ENCODE assay signal across 1 cellular context in the genomic region with DNA sequence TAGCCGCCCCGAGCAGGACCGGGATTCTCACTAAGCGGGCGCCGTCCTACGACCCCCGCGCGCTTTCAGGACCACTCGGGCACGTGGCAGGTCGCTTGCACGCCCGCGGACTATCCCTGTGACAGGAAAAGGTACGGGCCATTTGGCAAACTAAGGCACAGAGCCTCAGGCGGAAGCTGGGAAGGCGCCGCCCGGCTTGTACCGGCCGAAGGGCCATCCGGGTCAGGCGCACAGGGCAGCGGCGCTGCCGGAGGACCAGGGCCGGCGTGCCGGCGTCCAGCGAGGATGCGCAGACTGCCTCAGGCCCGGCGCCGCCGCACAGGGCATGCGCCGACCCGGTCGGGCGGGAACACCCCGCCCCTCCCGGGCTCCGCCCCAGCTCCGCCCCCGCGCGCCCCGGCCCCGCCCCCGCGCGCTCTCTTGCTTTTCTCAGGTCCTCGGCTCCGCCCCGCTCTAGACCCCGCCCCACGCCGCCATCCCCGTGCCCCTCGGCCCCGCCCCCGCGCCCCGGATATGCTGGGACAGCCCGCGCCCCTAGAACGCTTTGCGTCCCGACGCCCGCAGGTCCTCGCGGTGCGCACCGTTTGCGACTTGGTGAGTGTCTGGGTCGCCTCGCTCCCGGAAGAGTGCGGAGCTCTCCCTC.
TF ChIP-seq lines count a peak whose summit lies in the region.

A gene (plus strand): TSS at position 539 of the 643 bp plus-strand sequence.

TF ChIP-seq in WTC11, 78 proteins besides CTCF, POLR2A, EP300 and RAD21 (continued from another document and continues in another):
- TF ChIP-seq, protein P1, sequence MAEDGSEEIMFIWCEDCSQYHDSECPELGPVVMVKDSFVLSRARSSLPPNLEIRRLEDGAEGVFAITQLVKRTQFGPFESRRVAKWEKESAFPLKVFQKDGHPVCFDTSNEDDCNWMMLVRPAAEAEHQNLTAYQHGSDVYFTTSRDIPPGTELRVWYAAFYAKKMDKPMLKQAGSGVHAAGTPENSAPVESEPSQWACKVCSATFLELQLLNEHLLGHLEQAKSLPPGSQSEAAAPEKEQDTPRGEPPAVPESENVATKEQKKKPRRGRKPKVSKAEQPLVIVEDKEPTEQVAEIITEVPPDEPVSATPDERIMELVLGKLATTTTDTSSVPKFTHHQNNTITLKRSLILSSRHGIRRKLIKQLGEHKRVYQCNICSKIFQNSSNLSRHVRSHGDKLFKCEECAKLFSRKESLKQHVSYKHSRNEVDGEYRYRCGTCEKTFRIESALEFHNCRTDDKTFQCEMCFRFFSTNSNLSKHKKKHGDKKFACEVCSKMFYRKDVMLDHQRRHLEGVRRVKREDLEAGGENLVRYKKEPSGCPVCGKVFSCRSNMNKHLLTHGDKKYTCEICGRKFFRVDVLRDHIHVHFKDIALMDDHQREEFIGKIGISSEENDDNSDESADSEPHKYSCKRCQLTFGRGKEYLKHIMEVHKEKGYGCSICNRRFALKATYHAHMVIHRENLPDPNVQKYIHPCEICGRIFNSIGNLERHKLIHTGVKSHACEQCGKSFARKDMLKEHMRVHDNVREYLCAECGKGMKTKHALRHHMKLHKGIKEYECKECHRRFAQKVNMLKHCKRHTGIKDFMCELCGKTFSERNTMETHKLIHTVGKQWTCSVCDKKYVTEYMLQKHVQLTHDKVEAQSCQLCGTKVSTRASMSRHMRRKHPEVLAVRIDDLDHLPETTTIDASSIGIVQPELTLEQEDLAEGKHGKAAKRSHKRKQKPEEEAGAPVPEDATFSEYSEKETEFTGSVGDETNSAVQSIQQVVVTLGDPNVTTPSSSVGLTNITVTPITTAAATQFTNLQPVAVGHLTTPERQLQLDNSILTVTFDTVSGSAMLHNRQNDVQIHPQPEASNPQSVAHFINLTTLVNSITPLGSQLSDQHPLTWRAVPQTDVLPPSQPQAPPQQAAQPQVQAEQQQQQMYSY (CRISPR knock-in tag; IDR thresholded peaks at IDR 0.05), result no peak; the same call in 1 of the 2 replicates
- no peak for TF ChIP-seq TP53 (CRISPR knock-in tag; IDR thresholded peaks at IDR 0.05)
- TF ChIP-seq, protein P2, sequence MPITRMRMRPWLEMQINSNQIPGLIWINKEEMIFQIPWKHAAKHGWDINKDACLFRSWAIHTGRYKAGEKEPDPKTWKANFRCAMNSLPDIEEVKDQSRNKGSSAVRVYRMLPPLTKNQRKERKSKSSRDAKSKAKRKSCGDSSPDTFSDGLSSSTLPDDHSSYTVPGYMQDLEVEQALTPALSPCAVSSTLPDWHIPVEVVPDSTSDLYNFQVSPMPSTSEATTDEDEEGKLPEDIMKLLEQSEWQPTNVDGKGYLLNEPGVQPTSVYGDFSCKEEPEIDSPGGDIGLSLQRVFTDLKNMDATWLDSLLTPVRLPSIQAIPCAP (CRISPR knock-in tag; IDR thresholded peaks at IDR 0.05), result peak; percentile 84; the same call in 1 of the 2 replicates
- TF ChIP-seq MXD4 (CRISPR knock-in tag; IDR thresholded peaks at IDR 0.05; ENCODE audit: borderline replicate concordance), result no peak
- no peak for TF ChIP-seq NFE2L1 (CRISPR knock-in tag; IDR thresholded peaks at IDR 0.05)
- TF ChIP-seq ZNF138 (CRISPR knock-in tag; conservative IDR thresholded peaks at IDR 0.05), result 0 out of 2 replicates have a peak, but pooled peaks have one; percentile 45
- TF ChIP-seq SMAD3 (CRISPR knock-in tag; IDR thresholded peaks at IDR 0.05; ENCODE audit: borderline replicate concordance), result no peak; the same call in 1 of the 2 replicates
- no peak for TF ChIP-seq ZNF317 (CRISPR knock-in tag; IDR thresholded peaks at IDR 0.05; ENCODE audit: borderline replicate concordance, low read depth)
- no peak; the same call in 1 of the 2 replicates for TF ChIP-seq MYBL2 (CRISPR knock-in tag; IDR thresholded peaks at IDR 0.05)
- peak; percentile 79 for TF ChIP-seq TEAD1 (CRISPR knock-in tag; IDR thresholded peaks at IDR 0.05)
- TF ChIP-seq ZNF263 (CRISPR knock-in tag; IDR thresholded peaks at IDR 0.05; ENCODE audit: low read depth), result no peak
- TF ChIP-seq JUN (CRISPR knock-in tag; IDR thresholded peaks at IDR 0.05), result no peak
- TF ChIP-seq FOXP1 (CRISPR knock-in tag; IDR thresholded peaks at IDR 0.05; ENCODE audit: borderline replicate concordance), result peak; percentile 63; the same call in 1 of the 2 replicates
- no peak for TF ChIP-seq NFATC4 (CRISPR knock-in tag; IDR thresholded peaks at IDR 0.05)
- TF ChIP-seq ZNF121 (CRISPR knock-in tag; IDR thresholded peaks at IDR 0.05), result no peak
- TF ChIP-seq, protein P3, sequence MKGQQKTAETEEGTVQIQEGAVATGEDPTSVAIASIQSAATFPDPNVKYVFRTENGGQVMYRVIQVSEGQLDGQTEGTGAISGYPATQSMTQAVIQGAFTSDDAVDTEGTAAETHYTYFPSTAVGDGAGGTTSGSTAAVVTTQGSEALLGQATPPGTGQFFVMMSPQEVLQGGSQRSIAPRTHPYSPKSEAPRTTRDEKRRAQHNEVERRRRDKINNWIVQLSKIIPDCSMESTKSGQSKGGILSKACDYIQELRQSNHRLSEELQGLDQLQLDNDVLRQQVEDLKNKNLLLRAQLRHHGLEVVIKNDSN (CRISPR knock-in tag; IDR thresholded peaks at IDR 0.05), result peak; percentile 39; the same call in 1 of the 2 replicates
- no peak for TF ChIP-seq HMGA2 (CRISPR knock-in tag; IDR thresholded peaks at IDR 0.05)
- no peak for TF ChIP-seq ZNF396 (CRISPR knock-in tag; IDR thresholded peaks at IDR 0.05; ENCODE audit: borderline replicate concordance)
- 0 out of 2 replicates have a peak, but pooled peaks have one; percentile 32 for TF ChIP-seq NR2C2 (CRISPR knock-in tag; IDR thresholded peaks at IDR 0.05)
- TF ChIP-seq CREB1 (CRISPR knock-in tag; IDR thresholded peaks at IDR 0.05), result 0 out of 2 replicates have a peak, but pooled peaks have one; percentile 48
- no peak for TF ChIP-seq NR1H2 (CRISPR knock-in tag; IDR thresholded peaks at IDR 0.05)
- TF ChIP-seq, protein P4, sequence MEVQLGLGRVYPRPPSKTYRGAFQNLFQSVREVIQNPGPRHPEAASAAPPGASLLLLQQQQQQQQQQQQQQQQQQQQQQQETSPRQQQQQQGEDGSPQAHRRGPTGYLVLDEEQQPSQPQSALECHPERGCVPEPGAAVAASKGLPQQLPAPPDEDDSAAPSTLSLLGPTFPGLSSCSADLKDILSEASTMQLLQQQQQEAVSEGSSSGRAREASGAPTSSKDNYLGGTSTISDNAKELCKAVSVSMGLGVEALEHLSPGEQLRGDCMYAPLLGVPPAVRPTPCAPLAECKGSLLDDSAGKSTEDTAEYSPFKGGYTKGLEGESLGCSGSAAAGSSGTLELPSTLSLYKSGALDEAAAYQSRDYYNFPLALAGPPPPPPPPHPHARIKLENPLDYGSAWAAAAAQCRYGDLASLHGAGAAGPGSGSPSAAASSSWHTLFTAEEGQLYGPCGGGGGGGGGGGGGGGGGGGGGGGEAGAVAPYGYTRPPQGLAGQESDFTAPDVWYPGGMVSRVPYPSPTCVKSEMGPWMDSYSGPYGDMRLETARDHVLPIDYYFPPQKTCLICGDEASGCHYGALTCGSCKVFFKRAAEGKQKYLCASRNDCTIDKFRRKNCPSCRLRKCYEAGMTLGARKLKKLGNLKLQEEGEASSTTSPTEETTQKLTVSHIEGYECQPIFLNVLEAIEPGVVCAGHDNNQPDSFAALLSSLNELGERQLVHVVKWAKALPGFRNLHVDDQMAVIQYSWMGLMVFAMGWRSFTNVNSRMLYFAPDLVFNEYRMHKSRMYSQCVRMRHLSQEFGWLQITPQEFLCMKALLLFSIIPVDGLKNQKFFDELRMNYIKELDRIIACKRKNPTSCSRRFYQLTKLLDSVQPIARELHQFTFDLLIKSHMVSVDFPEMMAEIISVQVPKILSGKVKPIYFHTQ (CRISPR knock-in tag; IDR thresholded peaks at IDR 0.05), result no peak
- TF ChIP-seq, protein P5, sequence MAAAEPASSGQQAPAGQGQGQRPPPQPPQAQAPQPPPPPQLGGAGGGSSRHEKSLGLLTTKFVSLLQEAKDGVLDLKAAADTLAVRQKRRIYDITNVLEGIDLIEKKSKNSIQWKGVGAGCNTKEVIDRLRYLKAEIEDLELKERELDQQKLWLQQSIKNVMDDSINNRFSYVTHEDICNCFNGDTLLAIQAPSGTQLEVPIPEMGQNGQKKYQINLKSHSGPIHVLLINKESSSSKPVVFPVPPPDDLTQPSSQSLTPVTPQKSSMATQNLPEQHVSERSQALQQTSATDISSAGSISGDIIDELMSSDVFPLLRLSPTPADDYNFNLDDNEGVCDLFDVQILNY (CRISPR knock-in tag; IDR thresholded peaks at IDR 0.05), result 0 out of 2 replicates have a peak, but pooled peaks have one; percentile 0
- TF ChIP-seq, protein P6, sequence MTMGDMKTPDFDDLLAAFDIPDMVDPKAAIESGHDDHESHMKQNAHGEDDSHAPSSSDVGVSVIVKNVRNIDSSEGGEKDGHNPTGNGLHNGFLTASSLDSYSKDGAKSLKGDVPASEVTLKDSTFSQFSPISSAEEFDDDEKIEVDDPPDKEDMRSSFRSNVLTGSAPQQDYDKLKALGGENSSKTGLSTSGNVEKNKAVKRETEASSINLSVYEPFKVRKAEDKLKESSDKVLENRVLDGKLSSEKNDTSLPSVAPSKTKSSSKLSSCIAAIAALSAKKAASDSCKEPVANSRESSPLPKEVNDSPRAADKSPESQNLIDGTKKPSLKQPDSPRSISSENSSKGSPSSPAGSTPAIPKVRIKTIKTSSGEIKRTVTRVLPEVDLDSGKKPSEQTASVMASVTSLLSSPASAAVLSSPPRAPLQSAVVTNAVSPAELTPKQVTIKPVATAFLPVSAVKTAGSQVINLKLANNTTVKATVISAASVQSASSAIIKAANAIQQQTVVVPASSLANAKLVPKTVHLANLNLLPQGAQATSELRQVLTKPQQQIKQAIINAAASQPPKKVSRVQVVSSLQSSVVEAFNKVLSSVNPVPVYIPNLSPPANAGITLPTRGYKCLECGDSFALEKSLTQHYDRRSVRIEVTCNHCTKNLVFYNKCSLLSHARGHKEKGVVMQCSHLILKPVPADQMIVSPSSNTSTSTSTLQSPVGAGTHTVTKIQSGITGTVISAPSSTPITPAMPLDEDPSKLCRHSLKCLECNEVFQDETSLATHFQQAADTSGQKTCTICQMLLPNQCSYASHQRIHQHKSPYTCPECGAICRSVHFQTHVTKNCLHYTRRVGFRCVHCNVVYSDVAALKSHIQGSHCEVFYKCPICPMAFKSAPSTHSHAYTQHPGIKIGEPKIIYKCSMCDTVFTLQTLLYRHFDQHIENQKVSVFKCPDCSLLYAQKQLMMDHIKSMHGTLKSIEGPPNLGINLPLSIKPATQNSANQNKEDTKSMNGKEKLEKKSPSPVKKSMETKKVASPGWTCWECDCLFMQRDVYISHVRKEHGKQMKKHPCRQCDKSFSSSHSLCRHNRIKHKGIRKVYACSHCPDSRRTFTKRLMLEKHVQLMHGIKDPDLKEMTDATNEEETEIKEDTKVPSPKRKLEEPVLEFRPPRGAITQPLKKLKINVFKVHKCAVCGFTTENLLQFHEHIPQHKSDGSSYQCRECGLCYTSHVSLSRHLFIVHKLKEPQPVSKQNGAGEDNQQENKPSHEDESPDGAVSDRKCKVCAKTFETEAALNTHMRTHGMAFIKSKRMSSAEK (CRISPR knock-in tag; IDR thresholded peaks at IDR 0.05; ENCODE audit: borderline replicate concordance), result peak; percentile 71; the same call in 1 of the 2 replicates
- TF ChIP-seq, protein P7, sequence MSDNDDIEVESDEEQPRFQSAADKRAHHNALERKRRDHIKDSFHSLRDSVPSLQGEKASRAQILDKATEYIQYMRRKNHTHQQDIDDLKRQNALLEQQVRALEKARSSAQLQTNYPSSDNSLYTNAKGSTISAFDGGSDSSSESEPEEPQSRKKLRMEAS (CRISPR knock-in tag; IDR thresholded peaks at IDR 0.05), result peak; percentile 93
- TF ChIP-seq, protein P8, sequence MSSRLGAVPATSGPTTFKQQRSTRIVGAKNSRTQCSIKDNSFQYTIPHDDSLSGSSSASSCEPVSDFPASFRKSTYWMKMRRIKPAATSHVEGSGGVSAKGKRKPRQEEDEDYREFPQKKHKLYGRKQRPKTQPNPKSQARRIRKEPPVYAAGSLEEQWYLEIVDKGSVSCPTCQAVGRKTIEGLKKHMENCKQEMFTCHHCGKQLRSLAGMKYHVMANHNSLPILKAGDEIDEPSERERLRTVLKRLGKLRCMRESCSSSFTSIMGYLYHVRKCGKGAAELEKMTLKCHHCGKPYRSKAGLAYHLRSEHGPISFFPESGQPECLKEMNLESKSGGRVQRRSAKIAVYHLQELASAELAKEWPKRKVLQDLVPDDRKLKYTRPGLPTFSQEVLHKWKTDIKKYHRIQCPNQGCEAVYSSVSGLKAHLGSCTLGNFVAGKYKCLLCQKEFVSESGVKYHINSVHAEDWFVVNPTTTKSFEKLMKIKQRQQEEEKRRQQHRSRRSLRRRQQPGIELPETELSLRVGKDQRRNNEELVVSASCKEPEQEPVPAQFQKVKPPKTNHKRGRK (CRISPR knock-in tag; IDR thresholded peaks at IDR 0.05; ENCODE audit: borderline replicate concordance), result no peak
- TF ChIP-seq, protein P9, sequence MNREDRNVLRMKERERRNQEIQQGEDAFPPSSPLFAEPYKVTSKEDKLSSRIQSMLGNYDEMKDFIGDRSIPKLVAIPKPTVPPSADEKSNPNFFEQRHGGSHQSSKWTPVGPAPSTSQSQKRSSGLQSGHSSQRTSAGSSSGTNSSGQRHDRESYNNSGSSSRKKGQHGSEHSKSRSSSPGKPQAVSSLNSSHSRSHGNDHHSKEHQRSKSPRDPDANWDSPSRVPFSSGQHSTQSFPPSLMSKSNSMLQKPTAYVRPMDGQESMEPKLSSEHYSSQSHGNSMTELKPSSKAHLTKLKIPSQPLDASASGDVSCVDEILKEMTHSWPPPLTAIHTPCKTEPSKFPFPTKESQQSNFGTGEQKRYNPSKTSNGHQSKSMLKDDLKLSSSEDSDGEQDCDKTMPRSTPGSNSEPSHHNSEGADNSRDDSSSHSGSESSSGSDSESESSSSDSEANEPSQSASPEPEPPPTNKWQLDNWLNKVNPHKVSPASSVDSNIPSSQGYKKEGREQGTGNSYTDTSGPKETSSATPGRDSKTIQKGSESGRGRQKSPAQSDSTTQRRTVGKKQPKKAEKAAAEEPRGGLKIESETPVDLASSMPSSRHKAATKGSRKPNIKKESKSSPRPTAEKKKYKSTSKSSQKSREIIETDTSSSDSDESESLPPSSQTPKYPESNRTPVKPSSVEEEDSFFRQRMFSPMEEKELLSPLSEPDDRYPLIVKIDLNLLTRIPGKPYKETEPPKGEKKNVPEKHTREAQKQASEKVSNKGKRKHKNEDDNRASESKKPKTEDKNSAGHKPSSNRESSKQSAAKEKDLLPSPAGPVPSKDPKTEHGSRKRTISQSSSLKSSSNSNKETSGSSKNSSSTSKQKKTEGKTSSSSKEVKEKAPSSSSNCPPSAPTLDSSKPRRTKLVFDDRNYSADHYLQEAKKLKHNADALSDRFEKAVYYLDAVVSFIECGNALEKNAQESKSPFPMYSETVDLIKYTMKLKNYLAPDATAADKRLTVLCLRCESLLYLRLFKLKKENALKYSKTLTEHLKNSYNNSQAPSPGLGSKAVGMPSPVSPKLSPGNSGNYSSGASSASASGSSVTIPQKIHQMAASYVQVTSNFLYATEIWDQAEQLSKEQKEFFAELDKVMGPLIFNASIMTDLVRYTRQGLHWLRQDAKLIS (CRISPR knock-in tag; IDR thresholded peaks at IDR 0.05; ENCODE audit: borderline replicate concordance), result no peak
- TF ChIP-seq, protein P10, sequence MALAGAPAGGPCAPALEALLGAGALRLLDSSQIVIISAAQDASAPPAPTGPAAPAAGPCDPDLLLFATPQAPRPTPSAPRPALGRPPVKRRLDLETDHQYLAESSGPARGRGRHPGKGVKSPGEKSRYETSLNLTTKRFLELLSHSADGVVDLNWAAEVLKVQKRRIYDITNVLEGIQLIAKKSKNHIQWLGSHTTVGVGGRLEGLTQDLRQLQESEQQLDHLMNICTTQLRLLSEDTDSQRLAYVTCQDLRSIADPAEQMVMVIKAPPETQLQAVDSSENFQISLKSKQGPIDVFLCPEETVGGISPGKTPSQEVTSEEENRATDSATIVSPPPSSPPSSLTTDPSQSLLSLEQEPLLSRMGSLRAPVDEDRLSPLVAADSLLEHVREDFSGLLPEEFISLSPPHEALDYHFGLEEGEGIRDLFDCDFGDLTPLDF (CRISPR knock-in tag; IDR thresholded peaks at IDR 0.05), result 0 out of 2 replicates have a peak, but pooled peaks have one; percentile 47
- no peak for TF ChIP-seq ATF1 (CRISPR knock-in tag; IDR thresholded peaks at IDR 0.05)
- no peak for TF ChIP-seq GTF2I (CRISPR knock-in tag; conservative IDR thresholded peaks at IDR 0.05)
- no peak for TF ChIP-seq KAT7 (CRISPR knock-in tag; IDR thresholded peaks at IDR 0.05; ENCODE audit: borderline replicate concordance)
- TF ChIP-seq FOXJ3 (CRISPR knock-in tag; IDR thresholded peaks at IDR 0.05; ENCODE audit: borderline replicate concordance), result no peak
